7 cellular contexts compared by ENCODE assay signal in the genomic region with DNA sequence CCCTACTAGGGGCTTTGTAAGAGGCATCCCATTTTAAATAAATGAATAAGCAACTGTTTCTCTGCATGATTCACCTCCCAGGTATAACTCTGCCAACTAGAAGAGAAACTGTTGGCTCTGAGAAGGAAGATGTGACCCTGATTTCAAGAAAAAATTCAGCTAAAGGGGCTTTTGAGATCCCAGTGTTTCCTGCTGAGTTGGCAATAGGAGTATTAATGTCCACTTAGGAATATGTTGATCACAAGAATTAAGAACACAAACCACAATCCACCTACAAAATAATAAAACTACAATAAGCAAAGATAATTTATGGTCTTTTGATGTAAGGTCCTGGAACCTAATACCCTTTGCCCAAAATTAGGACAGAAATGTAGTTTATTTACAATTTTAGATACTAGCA.
"Had no signal": no experiment of that assay in that cellular context is flagged by ENCODE, and none has a peak within 500 bp of the region (broad histone marks: within the 10 kb centered on the region; RNA-seq: fewer than 3 reads in every experiment).

No MANE protein-coding gene starts in this region.

- H3K4me1 Mint-ChIP-seq: GM23338 had no signal

- H3K4me3 Mint-ChIP-seq: GM23338, H9, IgD-negative memory B cell had no signal

- FAIRE-seq: H1, H54 had no signal

- ATAC-seq: GM23338 had no signal

- H3K27ac Mint-ChIP-seq: GM23338, IgD-negative memory B cell had no signal

- H3K4me3 ChIP-seq: GM23338 had no signal

- H3K36me3 Mint-ChIP-seq: IgD-negative memory B cell had no signal

- H3K4me2 ChIP-seq: GM23338 had no signal

- H2AFZ ChIP-seq: GM23338 had no signal

- H3K27me3 Mint-ChIP-seq: IgD-negative memory B cell had no signal

- DNase-seq: H9, HCEC 1CT, KG1 had no signal
